ENCODE assay signal across 12 cellular contexts in the genomic region with DNA sequence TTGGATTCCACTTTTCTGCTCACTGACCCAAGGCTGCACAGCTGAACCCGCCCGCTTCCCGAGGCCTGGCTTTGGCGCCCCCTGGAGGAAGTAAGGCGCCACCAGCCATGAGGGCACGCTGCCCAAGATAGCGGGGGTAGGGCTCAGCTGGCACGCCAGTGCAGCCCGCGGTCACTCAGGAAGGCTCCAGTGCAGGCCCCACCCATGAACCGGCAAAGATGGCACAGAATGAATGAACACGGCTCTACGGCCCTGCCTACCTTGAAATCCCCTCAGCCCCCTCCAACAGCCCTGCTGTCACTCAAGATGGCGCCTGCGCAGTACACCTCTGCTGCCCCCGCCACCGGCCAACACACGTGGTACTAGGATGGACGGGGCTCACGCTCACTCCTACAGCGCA. TPM values are rescaled to one million over a fixed set of nuclear protein-coding genes. Genes with fewer than 3 reads are reported as not detected.
DNase-seq lines count a peak whose midpoint lies in the region; ATAC-seq and TF ChIP-seq lines count a peak whose summit lies in the region.
"Had no signal": no experiment of that assay in that cellular context is flagged by ENCODE, and none has a peak within 500 bp of the region (broad histone marks: within the 10 kb centered on the region; RNA-seq: fewer than 3 reads in every experiment).

No MANE protein-coding gene starts in this region.

- no peaks in the 10 kb centered on the region for H3K4me1 Mint-ChIP-seq in activated CD4-positive, alpha-beta T cell treated with anti-CD3 and anti-CD28 coated beads, Interleukin-2, amount 10 ng/mL, durations not matched to agents 7 days and 5 days
- no peaks in the 10 kb centered on the region for H3K4me1 Mint-ChIP-seq in activated naive CD4-positive, alpha-beta T cell treated with anti-CD3 and anti-CD28 coated beads, Interleukin-2, amount 10 ng/mL, durations not matched to agents 7 days and 5 days
- H3K4me1 Mint-ChIP-seq: activated T-helper 17 cell treated with anti-CD3 and anti-CD28 coated beads, Interleukin-2, amount 50 U/mL, for 72 hours; mesothelial cell of epicardium had no signal

- peak; percentile 43 for TF ChIP-seq CTCF in coronary artery (IDR thresholded peaks at IDR 0.05)
- TF ChIP-seq CTCF in lung (IDR thresholded peaks at IDR 0.05; ENCODE audit: control extremely low read depth, extremely low read depth): no peak
- peak; percentile 24 to 69 (median 42) for TF ChIP-seq CTCF in upper lobe of left lung (IDR thresholded peaks at IDR 0.05)

- H3K27ac ChIP-seq in coronary artery (peak overlapping the region; percentile 85 to 97), lung (ENCODE audit: low read depth in 1 of 2, low read length in 1 of 2) (peak overlapping the region; percentile 41 to 43), upper lobe of left lung (peak overlapping the region; percentile 14 to 80 (median 78))

- H3K9me3 ChIP-seq in lung (ENCODE audit: control insufficient read depth in 2 of 2, insufficient read depth in 1 of 2, low read length in 1 of 2) (peaks cover 0 to 38% of the 10 kb centered on the region in 2 donors), upper lobe of left lung (peaks cover 0 to 32% (median 14%) of the 10 kb centered on the region in 4 donors)

- no peak for DNase-seq in activated CD4-positive, alpha-beta T cell treated with anti-CD3 and anti-CD28 coated beads, Interleukin-2, amount 10 ng/mL, durations not matched to agents 7 days and 5 days
- no peak for DNase-seq in activated CD4-positive, alpha-beta T cell treated with anti-CD3 and anti-CD28 coated beads, Interleukin-2, amount 50 U/mL, for 4 hours
- DNase-seq in coronary artery (ENCODE audit: low spot score) (peak; percentile 86), lung (ENCODE audit: low spot score) (peak; percentile 72), upper lobe of left lung (peak; percentile 67 to 84), activated T-cell treated with anti-CD3 and anti-CD28 coated beads for 4 hours (no peak)
- no peak for DNase-seq in activated naive CD4-positive, alpha-beta T cell treated with anti-CD3 and anti-CD28 coated beads, Interleukin-2, amount 10 ng/mL, durations not matched to agents 7 days and 5 days
- DNase-seq: NCI-H510A treated with DMSO at 0.1 percent for 48 hours had no signal

- TF ChIP-seq EP300 in upper lobe of left lung (IDR thresholded peaks at IDR 0.05): no peak

- POLR2A ChIA-PET in activated CD4-positive, alpha-beta T cell treated with anti-CD3 and anti-CD28 coated beads, Interleukin-2, amount 10 ng/mL, durations not matched to agents 7 days and 5 days (lab: Charles Lee): no interaction called here

- H3K9me3 Mint-ChIP-seq in activated CD4-positive, alpha-beta T cell treated with anti-CD3 and anti-CD28 coated beads, Interleukin-2, amount 10 ng/mL, durations not matched to agents 7 days and 5 days: peaks cover 55% of the 10 kb centered on the region
- peaks cover 65% of the 10 kb centered on the region for H3K9me3 Mint-ChIP-seq in activated naive CD4-positive, alpha-beta T cell treated with anti-CD3 and anti-CD28 coated beads, Interleukin-2, amount 10 ng/mL, durations not matched to agents 7 days and 5 days

- H3K4me3 ChIP-seq in coronary artery: peak overlapping the region; percentile 76
- peak overlapping the region; percentile 10 for H3K4me3 ChIP-seq in lung
- peak overlapping the region in 3 of 4 donors; percentile 31 to 56 (median 40) for H3K4me3 ChIP-seq in upper lobe of left lung

- peaks cover 0 to 1% of the 10 kb centered on the region in 2 donors for H3K4me1 ChIP-seq in lung (ENCODE audit: control insufficient read depth in 2 of 2, insufficient read depth in 2 of 2, low read length in 2 of 2)
- peaks cover 0 to 9% (median 2%) of the 10 kb centered on the region in 4 donors for H3K4me1 ChIP-seq in upper lobe of left lung

- H3K27me3 Mint-ChIP-seq in activated CD4-positive, alpha-beta T cell treated with anti-CD3 and anti-CD28 coated beads, Interleukin-2, amount 10 ng/mL, durations not matched to agents 7 days and 5 days: peaks cover 2% of the 10 kb centered on the region
- no peaks in the 10 kb centered on the region for H3K27me3 Mint-ChIP-seq in activated naive CD4-positive, alpha-beta T cell treated with anti-CD3 and anti-CD28 coated beads, Interleukin-2, amount 10 ng/mL, durations not matched to agents 7 days and 5 days

- ATAC-seq in lung (ENCODE audit: insufficient read depth, low FRiP score): no peak
- ATAC-seq in upper lobe of left lung (ENCODE audit: low FRiP score in 2 of 2): peak; percentile 21 to 51
- ATAC-seq in HG03196 (IDR thresholded peaks at IDR 0.05; ENCODE audit: unreplicated experiment): no peak
- ATAC-seq: activated T-helper 17 cell treated with anti-CD3 and anti-CD28 coated beads, Interleukin-2, amount 50 U/mL, for 72 hours had no signal

- H3K27me3 ChIP-seq in lung (ENCODE audit: control insufficient read depth, insufficient read depth): no peaks in the 10 kb centered on the region
- no peaks in the 10 kb centered on the region for H3K27me3 ChIP-seq in upper lobe of left lung

- CTCF ChIA-PET in activated CD4-positive, alpha-beta T cell treated with anti-CD3 and anti-CD28 coated beads, Interleukin-2, amount 10 ng/mL, durations not matched to agents 7 days and 5 days (lab: Charles Lee): no interaction called here
- CTCF ChIA-PET in activated naive CD4-positive, alpha-beta T cell treated with anti-CD3 and anti-CD28 coated beads, Interleukin-2, amount 10 ng/mL, durations not matched to agents 7 days and 5 days (lab: Charles Lee): no interaction called here

- 48 to 50% methylated on average over 21 of the region's 21 CpGs for WGBS in lung, 2 donors
- 45 to 66% methylated on average over 18 to 19 of the region's 21 CpGs for WGBS in upper lobe of left lung, 2 donors

- peak overlapping the region; percentile 57 for H3K27ac Mint-ChIP-seq in activated CD4-positive, alpha-beta T cell treated with anti-CD3 and anti-CD28 coated beads, Interleukin-2, amount 10 ng/mL, durations not matched to agents 7 days and 5 days
- H3K27ac Mint-ChIP-seq in activated naive CD4-positive, alpha-beta T cell treated with anti-CD3 and anti-CD28 coated beads, Interleukin-2, amount 10 ng/mL, durations not matched to agents 7 days and 5 days: no peak overlapping the region
- H3K27ac Mint-ChIP-seq: activated T-helper 17 cell treated with anti-CD3 and anti-CD28 coated beads, Interleukin-2, amount 50 U/mL, for 72 hours; mesothelial cell of epicardium had no signal

- H3K36me3 ChIP-seq in lung (ENCODE audit: control insufficient read depth in 2 of 2, insufficient read depth in 2 of 2, low read length in 2 of 2): no peaks in the 10 kb centered on the region
- no peaks in the 10 kb centered on the region for H3K36me3 ChIP-seq in upper lobe of left lung

- peaks cover 17% of the 10 kb centered on the region for H3K36me3 Mint-ChIP-seq in activated CD4-positive, alpha-beta T cell treated with anti-CD3 and anti-CD28 coated beads, Interleukin-2, amount 10 ng/mL, durations not matched to agents 7 days and 5 days (ENCODE audit: low read depth)
- H3K36me3 Mint-ChIP-seq in activated naive CD4-positive, alpha-beta T cell treated with anti-CD3 and anti-CD28 coated beads, Interleukin-2, amount 10 ng/mL, durations not matched to agents 7 days and 5 days: peaks cover 10% of the 10 kb centered on the region

- TF ChIP-seq POLR2A in upper lobe of left lung (IDR thresholded peaks at IDR 0.05): no peak

- no peak overlapping the region for H3K4me3 Mint-ChIP-seq in activated CD4-positive, alpha-beta T cell treated with anti-CD3 and anti-CD28 coated beads, Interleukin-2, amount 10 ng/mL, durations not matched to agents 7 days and 5 days
- no peak overlapping the region for H3K4me3 Mint-ChIP-seq in activated naive CD4-positive, alpha-beta T cell treated with anti-CD3 and anti-CD28 coated beads, Interleukin-2, amount 10 ng/mL, durations not matched to agents 7 days and 5 days
- H3K4me3 Mint-ChIP-seq: activated T-helper 17 cell treated with anti-CD3 and anti-CD28 coated beads, Interleukin-2, amount 50 U/mL, for 72 hours; mesothelial cell of epicardium had no signal

RNA-seq across cellular contexts. Expression of a gene that starts 3.0 kb away (rescaled TPM):
- not detected for total RNA-seq in activated CD4-positive, alpha-beta T cell treated with anti-CD3 and anti-CD28 coated beads, Interleukin-2, amount 10 ng/mL, durations not matched to agents 7 days and 5 days
- total RNA-seq in lung (10 to 100 TPM in 1 of 2 donors, 1 to 10 TPM in 1; 5.0 to 35.8 TPM), upper lobe of left lung (10 to 100 TPM in 1 of 6 donors, 1 to 10 TPM in 5; 2.6 to 13.1 (median 3.8) TPM)
- polyA plus RNA-seq in lung: 1 to 10 TPM in 1 of 2 donors, under 1 TPM in 1; 0.63 to 1.4 TPM
- total RNA-seq: mesothelial cell of epicardium had no signal
- polyA plus RNA-seq: AG04450 had no signal

RNA-seq across cellular contexts. Expression of a gene that starts 3.0 kb away (rescaled TPM):
- not detected for total RNA-seq in activated CD4-positive, alpha-beta T cell treated with anti-CD3 and anti-CD28 coated beads, Interleukin-2, amount 10 ng/mL, durations not matched to agents 7 days and 5 days
- total RNA-seq in lung: 1 to 10 TPM in 1 of 2 donors, under 1 TPM in 1; 0.12 to 1.6 TPM
- under 1 TPM in 1 of 2 donors, not detected in 1; 0.08 TPM for polyA plus RNA-seq in lung
- total RNA-seq in upper lobe of left lung: 1 to 10 TPM in 1 of 6 donors, under 1 TPM in 1, not detected in 4; 0.30 to 1.0 TPM
- total RNA-seq: activated T-helper 17 cell treated with anti-CD3 and anti-CD28 coated beads, Interleukin-2, amount 50 U/mL, for 72 hours; mesothelial cell of epicardium had no signal
- polyA plus RNA-seq: AG04450 had no signal

Comparison
In these comparisons a context has a peak if more than half of its experiments do, and no peak if none do; other contexts are left out.
1. DNase-seq: peak in coronary artery (single experiment), lung (single experiment) and upper lobe of left lung (2 of 2); none in activated CD4-positive, alpha-beta T cell treated with anti-CD3 and anti-CD28 coated beads, Interleukin-2, amount 10 ng/mL, durations not matched to agents 7 days and 5 days (single experiment), activated CD4-positive, alpha-beta T cell treated with anti-CD3 and anti-CD28 coated beads, Interleukin-2, amount 50 U/mL, for 4 hours (0 of 2), activated T-cell treated with anti-CD3 and anti-CD28 coated beads for 4 hours (single experiment) and activated naive CD4-positive, alpha-beta T cell treated with anti-CD3 and anti-CD28 coated beads, Interleukin-2, amount 10 ng/mL, durations not matched to agents 7 days and 5 days (single experiment).
2. H3K4me3 ChIP-seq: peak in every context shown above with its lines; median percentile 76 in coronary artery; 40 in upper lobe of left lung; 10 in lung.
3. ATAC-seq: peak in upper lobe of left lung (2 of 2); none in lung (single experiment) and HG03196 (single experiment).
4. Peak in every context shown above with its lines, with median percentiles within 50 percentile points of each other: H3K27ac ChIP-seq.